In genomic region chr19:54159352-54160181, GRCh38 we compare ENCODE assay signal across 8 cellular contexts. TPM values are rescaled to one million over a fixed set of nuclear protein-coding genes. Genes with fewer than 3 reads are reported as not detected.
DNase-seq lines count a peak whose midpoint lies in the region; ATAC-seq and TF ChIP-seq lines count a peak whose summit lies in the region.

TSS of gene LENG1 (minus strand) at chr19:54159721. CDS start at chr19:54159695, 26 bp downstream.

- H3K4me3 Mint-ChIP-seq in T-helper 17 cell: peak within 1 kb of the TSS; percentile 99

- H3K4me1 ChIP-seq in right atrium auricular region (peaks cover 0 to 45% of the 10 kb centered on the region in 2 donors), psoas muscle (peaks cover 27% of the 10 kb centered on the region), uterus (peaks cover 0 to 4% of the 10 kb centered on the region in 2 donors)

- H3K27ac Mint-ChIP-seq in T-helper 17 cell: peak within 1 kb of the TSS; percentile 98

- intact Hi-C loops in psoas muscle (cut with DNase I) (loop anchor here in 1 of 2 donors (10.0 kb wide), 1 partner anchor 235 kb away; no protein-coding TSS in a partner anchor), uterus (cut with DNase I; ENCODE audit: low total_unique reads) (no loop called here)

- peak; percentile 80 for TF ChIP-seq POLR2A in GM15510 (IDR thresholded peaks at IDR 0.05; ENCODE audit: borderline replicate concordance, extremely low read depth, insufficient read length)
- peak; percentile 31 to 73 for TF ChIP-seq POLR2A in uterus (IDR thresholded peaks at IDR 0.05)

- no peaks in the 10 kb centered on the region for H3K9me3 ChIP-seq in T-helper 17 cell (ENCODE audit: control insufficient read depth, low read length, poor library complexity, severe bottlenecking)
- H3K9me3 ChIP-seq in right atrium auricular region: no peaks in the 10 kb centered on the region
- H3K9me3 ChIP-seq in psoas muscle: no peaks in the 10 kb centered on the region
- no peaks in the 10 kb centered on the region for H3K9me3 ChIP-seq in uterus

- WGBS in psoas muscle, 3 donors: 0 to 1% (median 0%) methylated on average over 71 to 72 of the region's 72 CpGs

- DNase-seq in NCI-H1694 (lab: John Stamatoyannopoulos, UW) (peak; percentile 100), T-helper 17 cell (peak; percentile 90 to 97 (median 93)), anterior cingulate cortex (lab: John Stamatoyannopoulos, UW) (peak; percentile 85 to 100 (median 99)), right atrium auricular region (ENCODE audit: low spot score) (peak; percentile 100), psoas muscle (peak; percentile 99), uterus (peak; percentile 99 to 100)

- H3K27me3 ChIP-seq in right atrium auricular region: no peaks in the 10 kb centered on the region
- H3K27me3 ChIP-seq in psoas muscle (ENCODE audit: insufficient read depth in 3 of 3, low read length in 2 of 3): peaks cover 0 to 3% (median 0%) of the 10 kb centered on the region in 3 donors
- no peaks in the 10 kb centered on the region for H3K27me3 ChIP-seq in uterus

- peak within 1 kb of the TSS; percentile 65 to 79 for H3K4me3 ChIP-seq in right atrium auricular region
- H3K4me3 ChIP-seq in psoas muscle: peak within 1 kb of the TSS; percentile 89
- H3K4me3 ChIP-seq in uterus: peak within 1 kb of the TSS; percentile 63 to 79

- H3K27me3 Mint-ChIP-seq in T-helper 17 cell: no peaks in the 10 kb centered on the region

- H3K36me3 Mint-ChIP-seq in T-helper 17 cell (ENCODE audit: low read depth): peaks cover 7% of the 10 kb centered on the region

- peak within 1 kb of the TSS; percentile 96 for H3K27ac ChIP-seq in right atrium auricular region
- peak within 1 kb of the TSS; percentile 98 for H3K27ac ChIP-seq in psoas muscle
- peak within 1 kb of the TSS; percentile 93 for H3K27ac ChIP-seq in uterus

- H3K36me3 ChIP-seq in right atrium auricular region (peaks cover 36% of the 10 kb centered on the region), psoas muscle (ENCODE audit: insufficient read depth in 1 of 2, low read depth in 1 of 2) (peaks cover 6 to 38% of the 10 kb centered on the region in 2 donors), uterus (no peaks in the 10 kb centered on the region)

- ATAC-seq in HG02885 (IDR thresholded peaks at IDR 0.05; ENCODE audit: poor library complexity, unreplicated experiment): peak; percentile 92
- ATAC-seq in T-helper 17 cell: peak; percentile 90
- ATAC-seq in psoas muscle: peak; percentile 93 to 96 (median 94)

- H3K4me1 Mint-ChIP-seq in T-helper 17 cell: peaks cover 46% of the 10 kb centered on the region

- TF ChIP-seq CTCF in right atrium auricular region (IDR thresholded peaks at IDR 0.05) (peak in 1 of 2 donors; percentile 64), psoas muscle (IDR thresholded peaks at IDR 0.05) (peak; percentile 29), uterus (IDR thresholded peaks at IDR 0.05) (peak; percentile 46 to 66 (median 58))

RNA-seq across cellular contexts. Expression of gene LENG1, which starts in this region (rescaled TPM):
- total RNA-seq in T-helper 17 cell (1 to 10 TPM; 8.0 to 9.0 TPM), right atrium auricular region (10 to 100 TPM in 1 of 2 donors, 1 to 10 TPM in 1; 6.3 to 10.0 TPM), psoas muscle (10 to 100 TPM in 1 of 4 donors, 1 to 10 TPM in 3; 5.8 to 10.2 (median 7.0) TPM), uterus (10 to 100 TPM in 2 of 4 donors, 1 to 10 TPM in 2; 3.7 to 52.8 (median 23.8) TPM)
- polyA plus RNA-seq in psoas muscle: 10 to 100 TPM; 11.4 to 19.6 (median 12.1) TPM

Comparison
In these comparisons a context has a peak if more than half of its experiments do, and no peak if none do; other contexts are left out.
1. Peak in every context shown above with its lines: DNase-seq, ATAC-seq, H3K4me3 ChIP-seq and H3K27ac ChIP-seq.